Comparison of ENCODE assay signal across 10 cellular contexts in the genomic region with DNA sequence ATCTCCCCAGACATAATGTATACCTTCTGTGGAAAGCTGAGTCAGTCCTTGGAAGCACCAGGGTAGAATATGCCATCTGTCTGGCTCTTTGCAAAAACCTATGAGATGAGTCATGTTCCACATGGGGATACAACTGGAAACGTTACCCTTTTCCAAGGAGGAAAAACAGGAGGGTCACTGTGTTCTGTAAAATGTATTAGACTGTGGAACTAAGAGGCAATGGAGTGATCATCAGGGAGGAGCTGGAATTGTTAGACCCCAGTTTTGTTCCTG. TPM values are rescaled to one million over a fixed set of nuclear protein-coding genes. Genes with fewer than 3 reads are reported as not detected.
A peak's percentile ranks its signal among the peaks of the same experiment; 100 is the strongest.
DNase-seq lines count a peak whose midpoint lies in the region; ATAC-seq, FAIRE-seq and TF ChIP-seq lines count a peak whose summit lies in the region.
"Had no signal": no experiment of that assay in that cellular context is flagged by ENCODE, and none has a peak within 500 bp of the region (broad histone marks: within the 10 kb centered on the region; RNA-seq: fewer than 3 reads in every experiment).

No MANE protein-coding gene starts in this region.

- no peaks in the 10 kb centered on the region for H3K79me2 ChIP-seq in HepG2 (ENCODE audit: insufficient read depth, low read length)

- H3K4me3 ChIP-seq in lower leg skin (ENCODE audit: low read depth, poor library complexity, severe bottlenecking) (no peak overlapping the region), HepG2 (replicated peaks in 1 of 3; ENCODE audit: insufficient read depth in 1 of 3, low read depth in 2 of 3, low read length in 3 of 3) (no peak overlapping the region)
- H3K4me3 ChIP-seq: thoracic aorta had no signal

- no peak overlapping the region for H3K9ac ChIP-seq in HepG2 (ENCODE audit: insufficient read depth, low read depth, low read length)

- no peaks in the 10 kb centered on the region for H3K9me3 ChIP-seq in HepG2 (ENCODE audit: low read length)
- H3K9me3 ChIP-seq: thoracic aorta had no signal

- peaks cover 37 to 94% of the 10 kb centered on the region in 2 experiments for H3K36me3 ChIP-seq in HepG2 (replicated peaks in 1 of 2; ENCODE audit: control insufficient read depth in 1 of 2, insufficient read depth in 2 of 2, low read length in 2 of 2)

- no peak for FAIRE-seq in HepG2 (lab: Jason Lieb, UNC)

- no peak overlapping the region for H3K4me2 ChIP-seq in HepG2 (ENCODE audit: low read depth, low read length)

- no peak overlapping the region for H2AFZ ChIP-seq in HepG2 (ENCODE audit: low read length)

- no peak for TF ChIP-seq EP300 in HepG2 (IDR thresholded peaks at IDR 0.05; ENCODE audit: low read depth in 2 of 2, low read length in 2 of 2)
- no peak for TF ChIP-seq EP300 in HepG2 (CRISPR knock-in tag; IDR thresholded peaks at IDR 0.05; ENCODE audit: borderline replicate concordance)

- WGBS in lower leg skin, 2 donors, result 33 to 38% methylated on average over 1 of the region's 1 CpG
- 96% methylated on average over 1 of the region's 1 CpG for WGBS in HepG2 (ENCODE audit: low lambda C conversion rate)

- no peaks in the 10 kb centered on the region for H3K27me3 ChIP-seq in HepG2 (ENCODE audit: control insufficient read depth in 1 of 2, insufficient read depth in 2 of 2, low read length in 2 of 2)

- POLR2A ChIA-PET in HepG2 (lab: Yijun Ruan, JAX), result no interaction called here

- CTCF ChIA-PET in HepG2 (lab: Yijun Ruan, JAX; ENCODE audit: low intra/inter-chr PET ratio, low total read pairs), result no interaction called here

- no peak overlapping the region for H3K27ac ChIP-seq in HepG2 (ENCODE audit: extremely low read length, insufficient read depth, low read length)
- H3K27ac ChIP-seq: thoracic aorta had no signal

- in situ Hi-C loops in HepG2 (cut with HindIII; ENCODE audit: extremely low pct_ligation_motif_present, low pct_unique_long_range_greater_than_20kb), result no loop called here

- H3K4me1 ChIP-seq in HepG2 (ENCODE audit: insufficient read depth, low read length), result no peaks in the 10 kb centered on the region

- BruUV-seq in HepG2 (replicated peaks; lab: Mats Ljungman, UMichigan), result no TSS peak

- intact Hi-C loops in lower leg skin (cut with DNase I; ENCODE audit: low total_unique reads), result no loop called here
- intact Hi-C loops in HepG2 (cut with micrococcal nuclease; ENCODE audit: unreplicated experiment), result no loop called here

- no peak for TF ChIP-seq RAD21 in HepG2 (CRISPR knock-in tag; IDR thresholded peaks at IDR 0.05)

- TF ChIP-seq POLR2A in lower leg skin (IDR thresholded peaks at IDR 0.05) (no peak), HepG2 (IDR thresholded peaks at IDR 0.05; ENCODE audit: insufficient read depth in 1 of 2, low read depth in 2 of 2, low read length in 2 of 2) (no peak)

- TF ChIP-seq CTCF in lower leg skin (IDR thresholded peaks at IDR 0.05) (no peak), HepG2 (CRISPR knock-in tag; IDR thresholded peaks at IDR 0.05) (no peak)

- DNase-seq in HS-5 (ENCODE audit: low read depth), result peak; percentile 92
- peak; percentile 73 for DNase-seq in amniotic stem cell (lab: John Stamatoyannopoulos, UW)
- DNase-seq in hepatic stellate cell (ENCODE audit: low spot score), result peak; percentile 83
- DNase-seq in lower leg skin (ENCODE audit: low spot score in 2 of 2), result no peak
- no peak for DNase-seq in HepG2 (ENCODE audit: low spot score)
- DNase-seq: activated CD4-positive, alpha-beta T cell treated with anti-CD3 and anti-CD28 coated beads for 36 hours; activated naive CD4-positive, alpha-beta T cell treated with anti-CD3 and anti-CD28 coated beads, Interleukin-2, amount 50 U/mL, for 16 hours had no signal

- ATAC-seq in GM21825 (IDR thresholded peaks at IDR 0.05; ENCODE audit: unreplicated experiment), result no peak
- ATAC-seq in GM21390 (IDR thresholded peaks at IDR 0.05; ENCODE audit: unreplicated experiment), result no peak
- no peak for ATAC-seq in HepG2
- ATAC-seq: activated CD4-positive, alpha-beta T cell treated with anti-CD3 and anti-CD28 coated beads for 36 hours had no signal

- no peaks in the 10 kb centered on the region for H4K20me1 ChIP-seq in HepG2 (ENCODE audit: insufficient read depth, low read length)

RNA-seq across cellular contexts. Expression of a gene that starts 16.1 kb away (rescaled TPM):
- total RNA-seq in lower leg skin, result 100 to 1,000 TPM in 3 of 4 donors, 10 to 100 TPM in 1; 69.9 to 122 (median 118) TPM
- total RNA-seq in HepG2 (2016; rRNA removed; fragmentation: Illumina TruSeq; extraction: Trizol), result 243 and 320 TPM in 2 replicates
- total RNA-seq in HepG2 (2016; cell fraction: cytosol; rRNA removed; fragmentation: Illumina TruSeq; extraction: Trizol; ENCODE audit: low read depth), result 97.9 and 99.1 TPM in 2 replicates
- 248 and 329 TPM in 2 replicates for total RNA-seq in HepG2 (2016; cell fraction: insoluble cytoplasmic fraction; rRNA removed; fragmentation: Illumina TruSeq; extraction: Trizol)
- 108 and 110 TPM in 2 replicates for total RNA-seq in HepG2 (2016; cell fraction: membrane; rRNA removed; fragmentation: Illumina TruSeq; extraction: Trizol)
- total RNA-seq in HepG2 (2016; cell fraction: nucleus; rRNA removed; fragmentation: Illumina TruSeq; extraction: Trizol), result 101 TPM in 2 replicates
- 174 and 194 TPM in 2 replicates for polyA plus RNA-seq in HepG2 (2011; rRNA removed)
- 235 and 265 TPM in 2 replicates for polyA plus RNA-seq in HepG2 (2011; cell fraction: cytosol; rRNA removed)
- polyA plus RNA-seq in HepG2 (2011; cell fraction: nucleus; rRNA removed), result 94.5 and 113 TPM in 2 replicates
- 151 and 156 TPM in 2 replicates for polyA plus RNA-seq in HepG2 (2012)
- 64.7 and 68.2 TPM in 2 replicates for polyA plus RNA-seq in HepG2 (2016; cell fraction: cytosol; fragmentation: Illumina TruSeq; extraction: Trizol; ENCODE audit: low read depth)
- polyA plus RNA-seq in HepG2 (2016; cell fraction: insoluble cytoplasmic fraction; fragmentation: Illumina TruSeq; extraction: Trizol; ENCODE audit: low read depth), result 215 and 240 TPM in 2 replicates
- polyA plus RNA-seq in HepG2 (2016; cell fraction: membrane; fragmentation: Illumina TruSeq; extraction: Trizol; ENCODE audit: low read depth), result 61.2 and 68.2 TPM in 2 replicates
- polyA plus RNA-seq in HepG2 (2016; cell fraction: nucleus; fragmentation: Illumina TruSeq; extraction: Trizol; ENCODE audit: insufficient read depth, low read depth), result 167 and 175 TPM in 2 replicates
- polyA minus RNA-seq in HepG2 (2011; rRNA and poly(A)+ RNA removed; ENCODE audit: low replicate concordance), result 154 and 325 TPM in 2 replicates
- 62.2 and 71.6 TPM in 2 replicates for polyA minus RNA-seq in HepG2 (2011; cell fraction: cytosol; rRNA and poly(A)+ RNA removed)
- 41.6 and 53.0 TPM in 2 replicates for polyA minus RNA-seq in HepG2 (2011; cell fraction: nucleus; rRNA and poly(A)+ RNA removed)

RNA-seq across cellular contexts. Expression of a gene that starts 40.1 kb away (rescaled TPM):
- total RNA-seq in lower leg skin (10 to 100 TPM; 27.7 to 67.6 (median 44.1) TPM), HepG2 (2016; rRNA removed; fragmentation: Illumina TruSeq; extraction: Trizol) (43.8 and 45.3 TPM in 2 replicates)
- 41.7 and 44.2 TPM in 2 replicates for total RNA-seq in HepG2 (2016; cell fraction: cytosol; rRNA removed; fragmentation: Illumina TruSeq; extraction: Trizol; ENCODE audit: low read depth)
- 42.2 and 43.8 TPM in 2 replicates for total RNA-seq in HepG2 (2016; cell fraction: insoluble cytoplasmic fraction; rRNA removed; fragmentation: Illumina TruSeq; extraction: Trizol)
- total RNA-seq in HepG2 (2016; cell fraction: membrane; rRNA removed; fragmentation: Illumina TruSeq; extraction: Trizol), result 29.6 and 29.8 TPM in 2 replicates
- 40.0 and 43.0 TPM in 2 replicates for total RNA-seq in HepG2 (2016; cell fraction: nucleus; rRNA removed; fragmentation: Illumina TruSeq; extraction: Trizol)
- polyA plus RNA-seq in HepG2 (2011; rRNA removed), result 61.1 and 65.1 TPM in 2 replicates
- 35.2 and 45.4 TPM in 2 replicates for polyA plus RNA-seq in HepG2 (2011; cell fraction: cytosol; rRNA removed)
- 71.3 and 79.9 TPM in 2 replicates for polyA plus RNA-seq in HepG2 (2011; cell fraction: nucleus; rRNA removed)
- 30.0 and 32.2 TPM in 2 replicates for polyA plus RNA-seq in HepG2 (2012)
- 1.8 and 1.9 TPM in 2 replicates for polyA plus RNA-seq in HepG2 (2016; cell fraction: cytosol; fragmentation: Illumina TruSeq; extraction: Trizol; ENCODE audit: low read depth)
- polyA plus RNA-seq in HepG2 (2016; cell fraction: insoluble cytoplasmic fraction; fragmentation: Illumina TruSeq; extraction: Trizol; ENCODE audit: low read depth), result 43.0 and 45.7 TPM in 2 replicates
- polyA plus RNA-seq in HepG2 (2016; cell fraction: membrane; fragmentation: Illumina TruSeq; extraction: Trizol; ENCODE audit: low read depth), result 8.9 and 11.4 TPM in 2 replicates
- 66.1 and 70.7 TPM in 2 replicates for polyA plus RNA-seq in HepG2 (2016; cell fraction: nucleus; fragmentation: Illumina TruSeq; extraction: Trizol; ENCODE audit: insufficient read depth, low read depth)
- 151 and 370 TPM in 2 replicates for polyA minus RNA-seq in HepG2 (2011; rRNA and poly(A)+ RNA removed; ENCODE audit: low replicate concordance)
- 32.3 and 45.2 TPM in 2 replicates for polyA minus RNA-seq in HepG2 (2011; cell fraction: cytosol; rRNA and poly(A)+ RNA removed)
- 91.2 and 120 TPM in 2 replicates for polyA minus RNA-seq in HepG2 (2011; cell fraction: nucleus; rRNA and poly(A)+ RNA removed)

RNA-seq across cellular contexts. Expression of a gene that starts 43.7 kb away (rescaled TPM):
- total RNA-seq in lower leg skin (10 to 100 TPM; 21.9 to 45.0 (median 32.2) TPM), HepG2 (2016; rRNA removed; fragmentation: Illumina TruSeq; extraction: Trizol) (14.1 and 15.0 TPM in 2 replicates)
- total RNA-seq in HepG2 (2016; cell fraction: cytosol; rRNA removed; fragmentation: Illumina TruSeq; extraction: Trizol; ENCODE audit: low read depth), result 3.3 and 3.9 TPM in 2 replicates
- total RNA-seq in HepG2 (2016; cell fraction: insoluble cytoplasmic fraction; rRNA removed; fragmentation: Illumina TruSeq; extraction: Trizol), result 13.7 and 14.2 TPM in 2 replicates
- total RNA-seq in HepG2 (2016; cell fraction: membrane; rRNA removed; fragmentation: Illumina TruSeq; extraction: Trizol), result 6.1 and 7.4 TPM in 2 replicates
- total RNA-seq in HepG2 (2016; cell fraction: nucleus; rRNA removed; fragmentation: Illumina TruSeq; extraction: Trizol), result 15.7 and 20.5 TPM in 2 replicates
- polyA plus RNA-seq in HepG2 (2011; rRNA removed), result 16.5 and 24.5 TPM in 2 replicates
- polyA plus RNA-seq in HepG2 (2011; cell fraction: cytosol; rRNA removed), result 11.9 and 16.7 TPM in 2 replicates
- polyA plus RNA-seq in HepG2 (2011; cell fraction: nucleus; rRNA removed), result 55.2 and 58.3 TPM in 2 replicates
- polyA plus RNA-seq in HepG2 (2012), result 12.2 and 12.3 TPM in 2 replicates
- 0.57 and 1.1 TPM in 2 replicates for polyA plus RNA-seq in HepG2 (2016; cell fraction: cytosol; fragmentation: Illumina TruSeq; extraction: Trizol; ENCODE audit: low read depth)
- 9.8 and 13.6 TPM in 2 replicates for polyA plus RNA-seq in HepG2 (2016; cell fraction: insoluble cytoplasmic fraction; fragmentation: Illumina TruSeq; extraction: Trizol; ENCODE audit: low read depth)
- polyA plus RNA-seq in HepG2 (2016; cell fraction: membrane; fragmentation: Illumina TruSeq; extraction: Trizol; ENCODE audit: low read depth), result 2.3 and 2.5 TPM in 2 replicates
- polyA plus RNA-seq in HepG2 (2016; cell fraction: nucleus; fragmentation: Illumina TruSeq; extraction: Trizol; ENCODE audit: insufficient read depth, low read depth), result 22.9 and 24.3 TPM in 2 replicates
- 85.3 and 103 TPM in 2 replicates for polyA minus RNA-seq in HepG2 (2011; rRNA and poly(A)+ RNA removed; ENCODE audit: low replicate concordance)
- 20.1 and 23.3 TPM in 2 replicates for polyA minus RNA-seq in HepG2 (2011; cell fraction: cytosol; rRNA and poly(A)+ RNA removed)
- 44.4 and 49.6 TPM in 2 replicates for polyA minus RNA-seq in HepG2 (2011; cell fraction: nucleus; rRNA and poly(A)+ RNA removed)

RNA-seq across cellular contexts. Expression of a gene that starts 48.4 kb away (rescaled TPM):
- total RNA-seq in lower leg skin, result 10 to 100 TPM; 27.3 to 43.3 (median 31.1) TPM
- total RNA-seq in HepG2 (2016; rRNA removed; fragmentation: Illumina TruSeq; extraction: Trizol), result 34.5 TPM in 2 replicates
- total RNA-seq in HepG2 (2016; cell fraction: cytosol; rRNA removed; fragmentation: Illumina TruSeq; extraction: Trizol; ENCODE audit: low read depth), result 17.0 and 18.0 TPM in 2 replicates
- 33.4 and 34.2 TPM in 2 replicates for total RNA-seq in HepG2 (2016; cell fraction: insoluble cytoplasmic fraction; rRNA removed; fragmentation: Illumina TruSeq; extraction: Trizol)
- total RNA-seq in HepG2 (2016; cell fraction: membrane; rRNA removed; fragmentation: Illumina TruSeq; extraction: Trizol), result 15.1 and 19.6 TPM in 2 replicates
- 13.0 and 14.7 TPM in 2 replicates for total RNA-seq in HepG2 (2016; cell fraction: nucleus; rRNA removed; fragmentation: Illumina TruSeq; extraction: Trizol)
- 33.7 and 39.1 TPM in 2 replicates for polyA plus RNA-seq in HepG2 (2011; rRNA removed)
- 30.9 and 35.1 TPM in 2 replicates for polyA plus RNA-seq in HepG2 (2011; cell fraction: cytosol; rRNA removed)
- polyA plus RNA-seq in HepG2 (2011; cell fraction: nucleus; rRNA removed), result 12.7 and 13.3 TPM in 2 replicates
- polyA plus RNA-seq in HepG2 (2012), result 22.4 and 26.3 TPM in 2 replicates
- polyA plus RNA-seq in HepG2 (2016; cell fraction: cytosol; fragmentation: Illumina TruSeq; extraction: Trizol; ENCODE audit: low read depth), result 7.0 and 9.1 TPM in 2 replicates
- polyA plus RNA-seq in HepG2 (2016; cell fraction: insoluble cytoplasmic fraction; fragmentation: Illumina TruSeq; extraction: Trizol; ENCODE audit: low read depth), result 38.7 and 41.1 TPM in 2 replicates
- 8.2 and 8.8 TPM in 2 replicates for polyA plus RNA-seq in HepG2 (2016; cell fraction: membrane; fragmentation: Illumina TruSeq; extraction: Trizol; ENCODE audit: low read depth)
- polyA plus RNA-seq in HepG2 (2016; cell fraction: nucleus; fragmentation: Illumina TruSeq; extraction: Trizol; ENCODE audit: insufficient read depth, low read depth), result 19.8 and 20.7 TPM in 2 replicates
- 15.9 and 56.9 TPM in 2 replicates for polyA minus RNA-seq in HepG2 (2011; rRNA and poly(A)+ RNA removed; ENCODE audit: low replicate concordance)
- 11.4 and 14.2 TPM in 2 replicates for polyA minus RNA-seq in HepG2 (2011; cell fraction: cytosol; rRNA and poly(A)+ RNA removed)
- 6.8 and 10.7 TPM in 2 replicates for polyA minus RNA-seq in HepG2 (2011; cell fraction: nucleus; rRNA and poly(A)+ RNA removed)

Comparison
In these comparisons a context has a peak if more than half of its experiments do, and no peak if none do; other contexts are left out.
1. DNase-seq: peak in HS-5 (single experiment), amniotic stem cell (single experiment) and hepatic stellate cell (single experiment); none in lower leg skin (0 of 2) and HepG2 (single experiment).